In the genomic region with DNA sequence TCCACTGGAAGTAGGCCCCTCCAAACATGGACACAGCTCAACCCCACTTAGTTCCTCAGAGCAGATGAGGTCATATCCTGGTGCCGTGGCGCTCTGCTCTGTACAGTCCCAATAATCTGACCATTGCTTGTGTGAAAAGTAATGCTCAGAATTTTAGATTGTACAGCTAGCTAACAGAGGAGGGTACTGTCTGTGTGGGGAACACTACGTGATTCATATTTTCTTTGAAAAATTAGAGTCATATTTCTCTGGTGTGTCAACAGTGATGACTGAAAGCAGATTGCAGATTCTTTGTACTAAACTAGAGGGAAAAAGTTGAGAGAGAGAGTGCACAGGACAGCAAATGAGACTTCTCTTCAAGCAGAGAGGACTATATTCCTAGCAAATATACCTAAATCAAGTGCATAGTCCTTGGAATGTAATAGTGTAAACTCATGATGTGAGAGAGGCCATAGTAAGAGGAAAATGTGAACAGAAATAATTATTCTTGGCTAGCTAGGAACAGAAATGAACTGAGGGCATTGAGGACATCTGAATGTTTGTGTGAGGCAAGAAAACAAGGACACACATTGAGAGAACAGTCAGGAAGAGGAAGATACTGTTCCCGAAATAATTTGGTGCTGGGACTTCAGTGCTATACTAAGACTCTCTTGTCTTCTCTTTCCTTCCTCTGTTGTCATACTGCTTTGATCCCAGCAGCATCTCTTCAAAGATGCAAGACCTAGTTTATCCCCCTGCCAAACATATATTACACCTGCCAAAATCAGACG, we compare ENCODE assay signal across 12 cellular contexts.
DNase-seq lines count a peak whose midpoint lies in the region.
"Had no signal": no experiment of that assay in that cellular context is flagged by ENCODE, and none has a peak within 500 bp of the region (broad histone marks: within the 10 kb centered on the region; RNA-seq: fewer than 3 reads in every experiment).

No MANE protein-coding gene starts in this region.

- H3K4me3 Mint-ChIP-seq in activated CD4-positive, alpha-beta memory T cell treated with anti-CD3 and anti-CD28 coated beads for 36 hours: no peak overlapping the region
- H3K4me3 Mint-ChIP-seq: activated naive CD8-positive, alpha-beta T cell treated with anti-CD3 and anti-CD28 coated beads for 36 hours; naive B cell had no signal

- H3K9me3 Mint-ChIP-seq in activated CD4-positive, alpha-beta memory T cell treated with anti-CD3 and anti-CD28 coated beads for 36 hours: no peaks in the 10 kb centered on the region
- H3K9me3 Mint-ChIP-seq: activated naive CD8-positive, alpha-beta T cell treated with anti-CD3 and anti-CD28 coated beads for 36 hours had no signal

- no peak overlapping the region for H3K27ac Mint-ChIP-seq in activated CD4-positive, alpha-beta memory T cell treated with anti-CD3 and anti-CD28 coated beads for 36 hours
- H3K27ac Mint-ChIP-seq: activated naive CD8-positive, alpha-beta T cell treated with anti-CD3 and anti-CD28 coated beads for 36 hours; naive B cell had no signal

- H3K4me1 Mint-ChIP-seq in activated CD4-positive, alpha-beta memory T cell treated with anti-CD3 and anti-CD28 coated beads for 36 hours (ENCODE audit: low read depth): peaks cover 1% of the 10 kb centered on the region
- H3K4me1 Mint-ChIP-seq: activated naive CD8-positive, alpha-beta T cell treated with anti-CD3 and anti-CD28 coated beads for 36 hours; naive B cell had no signal

- no peaks in the 10 kb centered on the region for H3K36me3 Mint-ChIP-seq in activated CD4-positive, alpha-beta memory T cell treated with anti-CD3 and anti-CD28 coated beads for 36 hours
- H3K36me3 Mint-ChIP-seq: activated naive CD8-positive, alpha-beta T cell treated with anti-CD3 and anti-CD28 coated beads for 36 hours; naive B cell had no signal

- CTCF ChIA-PET in activated CD4-positive, alpha-beta memory T cell treated with anti-CD3 and anti-CD28 coated beads for 36 hours (lab: Charles Lee): no interaction called here

- H3K27me3 Mint-ChIP-seq in activated CD4-positive, alpha-beta memory T cell treated with anti-CD3 and anti-CD28 coated beads for 36 hours: peaks cover 2% of the 10 kb centered on the region
- H3K27me3 Mint-ChIP-seq: activated naive CD8-positive, alpha-beta T cell treated with anti-CD3 and anti-CD28 coated beads for 36 hours; naive B cell had no signal

- peak; percentile 35 for DNase-seq in A172 (ENCODE audit: low spot score)
- peak; percentile 94 for DNase-seq in LHCN-M2 (ENCODE audit: low read depth)
- DNase-seq in dedifferentiated amniotic fluid mesenchymal stem cell (ENCODE audit: extremely low spot score): peak; percentile 74
- DNase-seq in iris pigment epithelial cell (ENCODE audit: low read depth): peak; percentile 92
- no peak for DNase-seq in COLO668 (lab: John Stamatoyannopoulos, UW; ENCODE audit: unreplicated experiment)
- DNase-seq in stimulated activated CD4-positive, alpha-beta T cell treated with anti-CD3 and anti-CD28 coated beads, Interleukin-15, amount 100 ng/mL, for 24 hours: no peak
- DNase-seq in activated naive CD4-positive, alpha-beta T cell (lab: John Stamatoyannopoulos, UW): no peak
- no peak for DNase-seq in activated CD4-positive, alpha-beta memory T cell treated with anti-CD3 and anti-CD28 coated beads for 36 hours
- DNase-seq: activated naive CD8-positive, alpha-beta T cell treated with anti-CD3 and anti-CD28 coated beads for 36 hours; naive B cell; PC-9; upper lobe of right lung had no signal

- intact Hi-C loops in activated CD4-positive, alpha-beta memory T cell treated with anti-CD3 and anti-CD28 coated beads for 36 hours (cut with micrococcal nuclease): no loop called here

- POLR2A ChIA-PET in activated CD4-positive, alpha-beta memory T cell treated with anti-CD3 and anti-CD28 coated beads for 36 hours (lab: Charles Lee): no interaction called here

Comparison
In these comparisons a context has a peak if more than half of its experiments do, and no peak if none do; other contexts are left out.
1. DNase-seq: peak in A172 (single experiment), LHCN-M2 (single experiment), dedifferentiated amniotic fluid mesenchymal stem cell (single experiment) and iris pigment epithelial cell (single experiment); none in COLO668 (single experiment), stimulated activated CD4-positive, alpha-beta T cell treated with anti-CD3 and anti-CD28 coated beads, Interleukin-15, amount 100 ng/mL, for 24 hours (single experiment), activated naive CD4-positive, alpha-beta T cell (0 of 4) and activated CD4-positive, alpha-beta memory T cell treated with anti-CD3 and anti-CD28 coated beads for 36 hours (single experiment).